Comparison of ENCODE assay signal across 11 cellular contexts in the genomic region with DNA sequence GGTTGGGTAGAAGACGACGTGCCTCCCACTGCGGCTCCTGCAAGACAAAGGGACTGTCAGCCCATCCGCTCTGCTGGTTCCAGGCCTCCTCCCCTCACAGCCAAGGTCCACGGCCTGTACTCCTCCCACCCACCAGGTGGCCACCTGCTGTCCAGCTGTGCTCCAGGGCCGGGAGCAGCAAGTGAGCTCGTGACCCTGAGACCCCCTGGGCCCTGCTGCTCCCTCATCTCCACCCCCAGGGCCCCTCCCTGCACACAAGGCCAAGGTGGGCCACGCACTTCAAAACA. TPM values are rescaled to one million over a fixed set of nuclear protein-coding genes. Genes with fewer than 3 reads are reported as not detected.
DNase-seq lines count a peak whose midpoint lies in the region; ATAC-seq, FAIRE-seq and TF ChIP-seq lines count a peak whose summit lies in the region.
"Had no signal": no experiment of that assay in that cellular context is flagged by ENCODE, and none has a peak within 500 bp of the region (broad histone marks: within the 10 kb centered on the region; RNA-seq: fewer than 3 reads in every experiment).

No MANE protein-coding gene starts in this region.

- H3K79me2 ChIP-seq in H9 (ENCODE audit: insufficient read depth, low read length) (no peaks in the 10 kb centered on the region), HepG2 (ENCODE audit: insufficient read depth, low read length) (no peaks in the 10 kb centered on the region)

- H3K27me3 Mint-ChIP-seq in H9 (ENCODE audit: low read depth) = peaks cover 3% of the 10 kb centered on the region; the same call in 1 of the 2 replicates

- H3K14ac ChIP-seq in H9 (ENCODE audit: insufficient read depth, low read length) = no peak overlapping the region

- in situ Hi-C loops in astrocyte of the spinal cord (cut with HindIII; ENCODE audit: low sequenced_read_pairs) = no loop called here
- in situ Hi-C loops in HepG2 (cut with HindIII; ENCODE audit: extremely low pct_ligation_motif_present, low pct_unique_long_range_greater_than_20kb) = no loop called here

- H3K4me2 ChIP-seq in H9 (ENCODE audit: insufficient read depth, insufficient read length, low read length) (no peak overlapping the region), HepG2 (ENCODE audit: low read depth, low read length) (no peak overlapping the region)
- H3K4me2 ChIP-seq: smooth muscle cell had no signal

- BruUV-seq in HepG2 (replicated peaks; lab: Mats Ljungman, UMichigan) = no TSS peak

- no peak overlapping the region for H2BK12ac ChIP-seq in H9 (ENCODE audit: insufficient read length, low read depth, low read length)

- H4K20me1 ChIP-seq in H9 (ENCODE audit: control insufficient read depth, insufficient read depth, insufficient read length) (no peaks in the 10 kb centered on the region), HepG2 (ENCODE audit: insufficient read depth, low read length) (no peaks in the 10 kb centered on the region)

- H3K4me3 Mint-ChIP-seq in H9 = no peak overlapping the region
- H3K4me3 Mint-ChIP-seq: natural killer cell had no signal

- H2BK120ac ChIP-seq in H9 (ENCODE audit: low read depth, low read length, poor library complexity, severe bottlenecking) = no peak overlapping the region

- ATAC-seq in HepG2 = peak; percentile 73
- no peak for ATAC-seq in aorta (ENCODE audit: low FRiP score)
- ATAC-seq in HG03432 (IDR thresholded peaks at IDR 0.05; ENCODE audit: unreplicated experiment) = no peak
- ATAC-seq: natural killer cell had no signal

- H3K27me3 ChIP-seq in H9 (ENCODE audit: insufficient read depth, low read length) (no peaks in the 10 kb centered on the region), HepG2 (ENCODE audit: control insufficient read depth in 1 of 2, insufficient read depth in 2 of 2, low read length in 2 of 2) (no peaks in the 10 kb centered on the region), aorta (ENCODE audit: control insufficient read depth in 1 of 2, insufficient read depth in 2 of 2, low read length in 1 of 2) (no peaks in the 10 kb centered on the region)
- H3K27me3 ChIP-seq: Peyer's patch, vagina had no signal

- no peak for FAIRE-seq in HepG2 (lab: Jason Lieb, UNC)

- intact Hi-C loops in HepG2 (cut with micrococcal nuclease; ENCODE audit: unreplicated experiment) = no loop called here
- intact Hi-C loops in aorta (cut with DNase I) = no loop called here

- peak overlapping the region in 1 of 3 experiments; percentile 68; a peak in 1 of 7 replicates for H3K27ac Mint-ChIP-seq in H9
- H3K27ac Mint-ChIP-seq: natural killer cell had no signal

- no peaks in the 10 kb centered on the region for H3K23me2 ChIP-seq in H9 (ENCODE audit: insufficient read length, low read depth, low read length, poor library complexity, severe bottlenecking)

- no peak overlapping the region for H4K8ac ChIP-seq in H9 (replicated peaks; ENCODE audit: insufficient read length, low read depth, low read length)

- TF ChIP-seq POLR2A in HepG2 (IDR thresholded peaks at IDR 0.05; ENCODE audit: insufficient read depth in 1 of 2, low read depth in 2 of 2, low read length in 2 of 2) = no peak

- TF ChIP-seq EP300 in HepG2 (IDR thresholded peaks at IDR 0.05; ENCODE audit: low read depth in 2 of 2, low read length in 2 of 2) = no peak
- TF ChIP-seq EP300 in HepG2 (CRISPR knock-in tag; IDR thresholded peaks at IDR 0.05; ENCODE audit: borderline replicate concordance) = no peak

- no peaks in the 10 kb centered on the region for H3K9me3 ChIP-seq in H9 (ENCODE audit: control insufficient read depth, low read depth, low read length)
- H3K9me3 ChIP-seq in HepG2 (ENCODE audit: low read length) = no peaks in the 10 kb centered on the region
- H3K9me3 ChIP-seq in aorta (ENCODE audit: control insufficient read depth, low read length) = no peaks in the 10 kb centered on the region
- H3K9me3 ChIP-seq: Peyer's patch, vagina had no signal

- no peak overlapping the region for H2AK5ac ChIP-seq in H9 (ENCODE audit: insufficient read length, low read length)

- WGBS in H9 (ENCODE audit: extremely low coverage, insufficient read length, low lambda C conversion rate) = no CpG with 5 or more reads among the region's 8 CpGs
- WGBS in HepG2 (ENCODE audit: low lambda C conversion rate) = no CpG with 5 or more reads among the region's 8 CpGs
- 62 to 70% methylated on average over 8 of the region's 8 CpGs for WGBS in aorta, 2 donors

- POLR2A ChIA-PET in HepG2 (lab: Yijun Ruan, JAX) = no interaction called here

- no peak overlapping the region for H3K4me3 ChIP-seq in astrocyte of the spinal cord (ENCODE audit: low read depth, low read length)
- no peak overlapping the region for H3K4me3 ChIP-seq in HepG2 (replicated peaks in 1 of 3; ENCODE audit: insufficient read depth in 1 of 3, low read depth in 2 of 3, low read length in 3 of 3)
- H3K4me3 ChIP-seq in aorta (ENCODE audit: low read length in 2 of 2) = no peak overlapping the region
- H3K4me3 ChIP-seq: Peyer's patch, smooth muscle cell, vagina had no signal

- H3K9me3 Mint-ChIP-seq in H9 = no peaks in the 10 kb centered on the region
- H3K9me3 Mint-ChIP-seq: natural killer cell had no signal

- H3K23ac ChIP-seq in H9 (ENCODE audit: insufficient read length, low read depth, low read length) = no peak overlapping the region

- CTCF ChIA-PET in HepG2 (lab: Yijun Ruan, JAX; ENCODE audit: low intra/inter-chr PET ratio, low total read pairs) = interaction anchor here (1.0 kb wide), 1 partner anchor 181 kb away, joined by 3 read pairs; no protein-coding TSS in a partner anchor

- H3K4ac ChIP-seq in H9 (ENCODE audit: low read depth, low read length) = no peak overlapping the region

- H2AFZ ChIP-seq in H9 (ENCODE audit: low read length) (no peak overlapping the region), HepG2 (ENCODE audit: low read length) (no peak overlapping the region)

- no peaks in the 10 kb centered on the region for H3K4me1 ChIP-seq in H9 (ENCODE audit: insufficient read depth, low read length)
- H3K4me1 ChIP-seq in HepG2 (ENCODE audit: insufficient read depth, low read length) = 0 out of 2 replicates have a peak, but pooled peaks cover 8% of the 10 kb centered on the region
- no peaks in the 10 kb centered on the region for H3K4me1 ChIP-seq in aorta (ENCODE audit: control insufficient read depth in 1 of 2, insufficient read depth in 2 of 2, low read length in 2 of 2)
- H3K4me1 ChIP-seq: Peyer's patch, vagina had no signal

- TF ChIP-seq CTCF in H9 (conservative IDR thresholded peaks at IDR 0.05) = peak; percentile 41; the same call in 2 of the 3 replicates
- TF ChIP-seq CTCF in astrocyte of the spinal cord (IDR thresholded peaks at IDR 0.05; ENCODE audit: low read depth, low read length) = peak; percentile 34
- peak; percentile 82 for TF ChIP-seq CTCF in HepG2 (CRISPR knock-in tag; IDR thresholded peaks at IDR 0.05)

- no peak overlapping the region for H2BK5ac ChIP-seq in H9 (ENCODE audit: insufficient read length, low read length)

- H3K27ac ChIP-seq in H9 (ENCODE audit: insufficient read length, low read depth, low read length) (no peak overlapping the region), HepG2 (ENCODE audit: extremely low read length, insufficient read depth, low read length) (no peak overlapping the region), aorta (ENCODE audit: low read depth in 1 of 2, low read length in 2 of 2) (no peak overlapping the region)
- H3K27ac ChIP-seq: Peyer's patch, vagina had no signal

- H2BK20ac ChIP-seq in H9 (ENCODE audit: low read depth, low read length, poor library complexity, severe bottlenecking) = no peak overlapping the region

- H3K56ac ChIP-seq in H9 (ENCODE audit: insufficient read length, low read depth, low read length) = no peak overlapping the region

- H3K36me3 Mint-ChIP-seq in H9 (ENCODE audit: insufficient read depth in 1 of 3, low read depth in 3 of 3) = peaks cover 8 to 35% (median 30%) of the 10 kb centered on the region in 3 experiments
- H3K36me3 Mint-ChIP-seq: natural killer cell had no signal

- H2BK15ac ChIP-seq in H9 (ENCODE audit: low read depth, low read length) = no peak overlapping the region

- no peak overlapping the region for H4K5ac ChIP-seq in H9 (ENCODE audit: insufficient read length, low read depth, low read length)

- H3K9ac ChIP-seq in H9 (ENCODE audit: extremely low read depth, insufficient read length, low read length) (no peak overlapping the region), HepG2 (ENCODE audit: insufficient read depth, low read depth, low read length) (no peak overlapping the region)

- H3K4me1 Mint-ChIP-seq in H9 = peaks cover 4 to 7% of the 10 kb centered on the region in 2 experiments
- H3K4me1 Mint-ChIP-seq: natural killer cell had no signal

- peaks cover 0 to 10% of the 10 kb centered on the region in 2 experiments; a peak in 2 of 5 replicates for H3K36me3 ChIP-seq in HepG2 (replicated peaks in 1 of 2; ENCODE audit: control insufficient read depth in 1 of 2, insufficient read depth in 2 of 2, low read length in 2 of 2)
- no peaks in the 10 kb centered on the region for H3K36me3 ChIP-seq in aorta (ENCODE audit: control insufficient read depth in 1 of 2, insufficient read depth in 2 of 2, low read length in 1 of 2)
- H3K36me3 ChIP-seq: Peyer's patch had no signal

- DNase-seq in H9 (no peak), astrocyte of the spinal cord (ENCODE audit: low read depth, low spot score) (no peak), HepG2 (ENCODE audit: low spot score) (peak; percentile 24), aorta (no peak), NAMALWA (ENCODE audit: low spot score) (no peak)
- DNase-seq: erythroblast, natural killer cell, Peyer's patch had no signal

- no peak overlapping the region for H3K18ac ChIP-seq in H9 (ENCODE audit: insufficient read length, low read depth, low read length)

- no peak for TF ChIP-seq RAD21 in HepG2 (CRISPR knock-in tag; IDR thresholded peaks at IDR 0.05)

- H3K79me1 ChIP-seq in H9 (ENCODE audit: insufficient read depth, low read depth, low read length, poor library complexity, severe bottlenecking) = no peaks in the 10 kb centered on the region

- no peak overlapping the region for H3T11ph ChIP-seq in H9 (ENCODE audit: low read length)

- H4K91ac ChIP-seq in H9 (ENCODE audit: insufficient read length, low read depth, low read length) = no peak overlapping the region

RNA-seq across cellular contexts. Expression of a gene that starts 27.4 kb away (rescaled TPM):
- total RNA-seq in H9 (2021) = 63.9 and 64.6 TPM in 2 replicates
- 13.2 and 31.7 TPM in 2 replicates for total RNA-seq in HepG2 (2016; rRNA removed; fragmentation: Illumina TruSeq; extraction: Trizol)
- total RNA-seq in HepG2 (2016; cell fraction: cytosol; rRNA removed; fragmentation: Illumina TruSeq; extraction: Trizol; ENCODE audit: low read depth) = 8.9 and 10.0 TPM in 2 replicates
- total RNA-seq in HepG2 (2016; cell fraction: insoluble cytoplasmic fraction; rRNA removed; fragmentation: Illumina TruSeq; extraction: Trizol) = 12.0 and 31.8 TPM in 2 replicates
- 11.0 and 13.5 TPM in 2 replicates for total RNA-seq in HepG2 (2016; cell fraction: membrane; rRNA removed; fragmentation: Illumina TruSeq; extraction: Trizol)
- total RNA-seq in HepG2 (2016; cell fraction: nucleus; rRNA removed; fragmentation: Illumina TruSeq; extraction: Trizol) = 26.1 and 32.6 TPM in 2 replicates
- 68.3 and 88.5 TPM in 2 replicates for polyA plus RNA-seq in HepG2 (2011; rRNA removed)
- polyA plus RNA-seq in HepG2 (2011; cell fraction: cytosol; rRNA removed) = 60.2 and 113 TPM in 2 replicates
- 232 and 327 TPM in 2 replicates for polyA plus RNA-seq in HepG2 (2011; cell fraction: nucleus; rRNA removed)
- 22.7 and 28.5 TPM in 2 replicates for polyA plus RNA-seq in HepG2 (2012)
- 10.4 TPM in 2 replicates for polyA plus RNA-seq in HepG2 (2016; cell fraction: cytosol; fragmentation: Illumina TruSeq; extraction: Trizol; ENCODE audit: low read depth)
- 11.8 and 12.7 TPM in 2 replicates for polyA plus RNA-seq in HepG2 (2016; cell fraction: insoluble cytoplasmic fraction; fragmentation: Illumina TruSeq; extraction: Trizol; ENCODE audit: low read depth)
- 8.5 and 12.0 TPM in 2 replicates for polyA plus RNA-seq in HepG2 (2016; cell fraction: membrane; fragmentation: Illumina TruSeq; extraction: Trizol; ENCODE audit: low read depth)
- polyA plus RNA-seq in HepG2 (2016; cell fraction: nucleus; fragmentation: Illumina TruSeq; extraction: Trizol; ENCODE audit: insufficient read depth, low read depth) = 59.4 and 62.8 TPM in 2 replicates
- polyA minus RNA-seq in HepG2 (2011; rRNA and poly(A)+ RNA removed; ENCODE audit: low replicate concordance) = 59.6 and 124 TPM in 2 replicates
- polyA minus RNA-seq in HepG2 (2011; cell fraction: cytosol; rRNA and poly(A)+ RNA removed) = 24.9 and 25.9 TPM in 2 replicates
- 16.4 and 16.9 TPM in 2 replicates for polyA minus RNA-seq in HepG2 (2011; cell fraction: nucleus; rRNA and poly(A)+ RNA removed)
- total RNA-seq in aorta = 10 to 100 TPM; 42.9 to 95.1 TPM
- polyA plus RNA-seq in aorta = 10 to 100 TPM; 28.4 to 79.1 TPM

RNA-seq across cellular contexts. Expression of a gene that starts 27.7 kb away (rescaled TPM):
- 133 and 135 TPM in 2 replicates for total RNA-seq in H9 (2021)
- total RNA-seq in HepG2 (2016; rRNA removed; fragmentation: Illumina TruSeq; extraction: Trizol) = 114 and 146 TPM in 2 replicates
- 37.0 and 48.5 TPM in 2 replicates for total RNA-seq in HepG2 (2016; cell fraction: cytosol; rRNA removed; fragmentation: Illumina TruSeq; extraction: Trizol; ENCODE audit: low read depth)
- total RNA-seq in HepG2 (2016; cell fraction: insoluble cytoplasmic fraction; rRNA removed; fragmentation: Illumina TruSeq; extraction: Trizol) = 113 and 136 TPM in 2 replicates
- total RNA-seq in HepG2 (2016; cell fraction: membrane; rRNA removed; fragmentation: Illumina TruSeq; extraction: Trizol) = 68.6 and 79.8 TPM in 2 replicates
- 34.9 and 39.5 TPM in 2 replicates for total RNA-seq in HepG2 (2016; cell fraction: nucleus; rRNA removed; fragmentation: Illumina TruSeq; extraction: Trizol)
- 104 and 115 TPM in 2 replicates for polyA plus RNA-seq in HepG2 (2011; rRNA removed)
- polyA plus RNA-seq in HepG2 (2011; cell fraction: cytosol; rRNA removed) = 35.1 and 78.0 TPM in 2 replicates
- polyA plus RNA-seq in HepG2 (2011; cell fraction: nucleus; rRNA removed) = 44.7 and 47.4 TPM in 2 replicates
- 57.4 and 93.8 TPM in 2 replicates for polyA plus RNA-seq in HepG2 (2012)
- polyA plus RNA-seq in HepG2 (2016; cell fraction: cytosol; fragmentation: Illumina TruSeq; extraction: Trizol; ENCODE audit: low read depth) = 58.6 and 89.5 TPM in 2 replicates
- 221 and 225 TPM in 2 replicates for polyA plus RNA-seq in HepG2 (2016; cell fraction: insoluble cytoplasmic fraction; fragmentation: Illumina TruSeq; extraction: Trizol; ENCODE audit: low read depth)
- polyA plus RNA-seq in HepG2 (2016; cell fraction: membrane; fragmentation: Illumina TruSeq; extraction: Trizol; ENCODE audit: low read depth) = 90.2 and 102 TPM in 2 replicates
- polyA plus RNA-seq in HepG2 (2016; cell fraction: nucleus; fragmentation: Illumina TruSeq; extraction: Trizol; ENCODE audit: insufficient read depth, low read depth) = 84.0 and 90.2 TPM in 2 replicates
- polyA minus RNA-seq in HepG2 (2011; rRNA and poly(A)+ RNA removed; ENCODE audit: low replicate concordance) = 129 and 143 TPM in 2 replicates
- 35.6 and 37.0 TPM in 2 replicates for polyA minus RNA-seq in HepG2 (2011; cell fraction: cytosol; rRNA and poly(A)+ RNA removed)
- polyA minus RNA-seq in HepG2 (2011; cell fraction: nucleus; rRNA and poly(A)+ RNA removed) = 27.3 and 33.1 TPM in 2 replicates
- 10 to 100 TPM; 57.5 to 69.2 TPM for total RNA-seq in aorta
- polyA plus RNA-seq in aorta = 100 to 1,000 TPM; 140 to 152 TPM

RNA-seq across cellular contexts. Expression of a gene that starts 37.3 kb away (rescaled TPM):
- total RNA-seq in H9 (2021) (138 and 142 TPM in 2 replicates), HepG2 (2016; rRNA removed; fragmentation: Illumina TruSeq; extraction: Trizol) (54.0 and 125 TPM in 2 replicates), aorta (100 to 1,000 TPM; 620 to 681 TPM)
- total RNA-seq in HepG2 (2016; cell fraction: cytosol; rRNA removed; fragmentation: Illumina TruSeq; extraction: Trizol; ENCODE audit: low read depth) = 31.5 and 37.4 TPM in 2 replicates
- total RNA-seq in HepG2 (2016; cell fraction: insoluble cytoplasmic fraction; rRNA removed; fragmentation: Illumina TruSeq; extraction: Trizol) = 60.0 and 126 TPM in 2 replicates
- 34.7 and 43.1 TPM in 2 replicates for total RNA-seq in HepG2 (2016; cell fraction: membrane; rRNA removed; fragmentation: Illumina TruSeq; extraction: Trizol)
- 93.4 and 110 TPM in 2 replicates for total RNA-seq in HepG2 (2016; cell fraction: nucleus; rRNA removed; fragmentation: Illumina TruSeq; extraction: Trizol)
- polyA plus RNA-seq in HepG2 (2011; rRNA removed) (197 and 287 TPM in 2 replicates), aorta (1,000 to 10,000 TPM in 1 of 2 donors, 100 to 1,000 TPM in 1; 860 to 1,186 TPM)
- polyA plus RNA-seq in HepG2 (2011; cell fraction: cytosol; rRNA removed) = 200 and 252 TPM in 2 replicates
- polyA plus RNA-seq in HepG2 (2011; cell fraction: nucleus; rRNA removed) = 375 and 396 TPM in 2 replicates
- 93.8 and 141 TPM in 2 replicates for polyA plus RNA-seq in HepG2 (2012)
- polyA plus RNA-seq in HepG2 (2016; cell fraction: cytosol; fragmentation: Illumina TruSeq; extraction: Trizol; ENCODE audit: low read depth) = 36.4 and 45.9 TPM in 2 replicates
- polyA plus RNA-seq in HepG2 (2016; cell fraction: insoluble cytoplasmic fraction; fragmentation: Illumina TruSeq; extraction: Trizol; ENCODE audit: low read depth) = 54.8 and 63.7 TPM in 2 replicates
- 41.9 and 45.5 TPM in 2 replicates for polyA plus RNA-seq in HepG2 (2016; cell fraction: membrane; fragmentation: Illumina TruSeq; extraction: Trizol; ENCODE audit: low read depth)
- polyA plus RNA-seq in HepG2 (2016; cell fraction: nucleus; fragmentation: Illumina TruSeq; extraction: Trizol; ENCODE audit: insufficient read depth, low read depth) = 208 and 218 TPM in 2 replicates
- polyA minus RNA-seq in HepG2 (2011; rRNA and poly(A)+ RNA removed; ENCODE audit: low replicate concordance) = 312 and 492 TPM in 2 replicates
- polyA minus RNA-seq in HepG2 (2011; cell fraction: cytosol; rRNA and poly(A)+ RNA removed) = 90.0 and 90.8 TPM in 2 replicates
- polyA minus RNA-seq in HepG2 (2011; cell fraction: nucleus; rRNA and poly(A)+ RNA removed) = 60.9 and 80.8 TPM in 2 replicates

RNA-seq across cellular contexts. Expression of a gene that starts 40.5 kb away (rescaled TPM):
- total RNA-seq in H9 (2021) (87.2 and 89.4 TPM in 2 replicates), HepG2 (2016; rRNA removed; fragmentation: Illumina TruSeq; extraction: Trizol) (39.6 and 65.1 TPM in 2 replicates), aorta (10 to 100 TPM; 55.4 to 77.4 TPM)
- 33.8 and 46.6 TPM in 2 replicates for total RNA-seq in HepG2 (2016; cell fraction: cytosol; rRNA removed; fragmentation: Illumina TruSeq; extraction: Trizol; ENCODE audit: low read depth)
- total RNA-seq in HepG2 (2016; cell fraction: insoluble cytoplasmic fraction; rRNA removed; fragmentation: Illumina TruSeq; extraction: Trizol) = 38.9 and 71.7 TPM in 2 replicates
- 45.9 and 51.6 TPM in 2 replicates for total RNA-seq in HepG2 (2016; cell fraction: membrane; rRNA removed; fragmentation: Illumina TruSeq; extraction: Trizol)
- 60.6 and 61.3 TPM in 2 replicates for total RNA-seq in HepG2 (2016; cell fraction: nucleus; rRNA removed; fragmentation: Illumina TruSeq; extraction: Trizol)
- polyA plus RNA-seq in HepG2 (2011; rRNA removed) (93.6 and 102 TPM in 2 replicates), aorta (10 to 100 TPM; 29.6 to 60.3 TPM)
- polyA plus RNA-seq in HepG2 (2011; cell fraction: cytosol; rRNA removed) = 113 and 124 TPM in 2 replicates
- polyA plus RNA-seq in HepG2 (2011; cell fraction: nucleus; rRNA removed) = 70.7 and 76.1 TPM in 2 replicates
- polyA plus RNA-seq in HepG2 (2012) = 49.7 and 66.2 TPM in 2 replicates
- 34.4 and 49.9 TPM in 2 replicates for polyA plus RNA-seq in HepG2 (2016; cell fraction: cytosol; fragmentation: Illumina TruSeq; extraction: Trizol; ENCODE audit: low read depth)
- 41.0 and 42.5 TPM in 2 replicates for polyA plus RNA-seq in HepG2 (2016; cell fraction: insoluble cytoplasmic fraction; fragmentation: Illumina TruSeq; extraction: Trizol; ENCODE audit: low read depth)
- polyA plus RNA-seq in HepG2 (2016; cell fraction: membrane; fragmentation: Illumina TruSeq; extraction: Trizol; ENCODE audit: low read depth) = 38.3 and 51.4 TPM in 2 replicates
- polyA plus RNA-seq in HepG2 (2016; cell fraction: nucleus; fragmentation: Illumina TruSeq; extraction: Trizol; ENCODE audit: insufficient read depth, low read depth) = 96.7 and 105 TPM in 2 replicates
- 40.3 and 91.1 TPM in 2 replicates for polyA minus RNA-seq in HepG2 (2011; rRNA and poly(A)+ RNA removed; ENCODE audit: low replicate concordance)
- 32.6 and 33.2 TPM in 2 replicates for polyA minus RNA-seq in HepG2 (2011; cell fraction: cytosol; rRNA and poly(A)+ RNA removed)
- 25.8 and 26.1 TPM in 2 replicates for polyA minus RNA-seq in HepG2 (2011; cell fraction: nucleus; rRNA and poly(A)+ RNA removed)

RNA-seq across cellular contexts. Expression of a gene that starts 42.4 kb away (rescaled TPM):
- total RNA-seq in H9 (2021) (28.8 and 29.0 TPM in 2 replicates), HepG2 (2016; rRNA removed; fragmentation: Illumina TruSeq; extraction: Trizol) (8.9 and 14.9 TPM in 2 replicates), aorta (10 to 100 TPM in 1 of 2 donors, 1 to 10 TPM in 1; 2.2 to 10.0 TPM)
- total RNA-seq in HepG2 (2016; cell fraction: cytosol; rRNA removed; fragmentation: Illumina TruSeq; extraction: Trizol; ENCODE audit: low read depth) = 5.5 and 5.9 TPM in 2 replicates
- total RNA-seq in HepG2 (2016; cell fraction: insoluble cytoplasmic fraction; rRNA removed; fragmentation: Illumina TruSeq; extraction: Trizol) = 8.5 and 12.6 TPM in 2 replicates
- total RNA-seq in HepG2 (2016; cell fraction: membrane; rRNA removed; fragmentation: Illumina TruSeq; extraction: Trizol) = 6.6 and 10.0 TPM in 2 replicates
- 10.8 and 16.7 TPM in 2 replicates for total RNA-seq in HepG2 (2016; cell fraction: nucleus; rRNA removed; fragmentation: Illumina TruSeq; extraction: Trizol)
- polyA plus RNA-seq in HepG2 (2011; rRNA removed) (21.0 and 27.7 TPM in 2 replicates), aorta (10 to 100 TPM in 1 of 2 donors, 1 to 10 TPM in 1; 4.8 to 10.5 TPM)
- polyA plus RNA-seq in HepG2 (2011; cell fraction: cytosol; rRNA removed) = 9.8 and 16.5 TPM in 2 replicates
- 278 and 343 TPM in 2 replicates for polyA plus RNA-seq in HepG2 (2011; cell fraction: nucleus; rRNA removed)
- 10.5 and 14.8 TPM in 2 replicates for polyA plus RNA-seq in HepG2 (2012)
- 8.3 and 10.9 TPM in 2 replicates for polyA plus RNA-seq in HepG2 (2016; cell fraction: cytosol; fragmentation: Illumina TruSeq; extraction: Trizol; ENCODE audit: low read depth)
- 14.8 and 17.4 TPM in 2 replicates for polyA plus RNA-seq in HepG2 (2016; cell fraction: insoluble cytoplasmic fraction; fragmentation: Illumina TruSeq; extraction: Trizol; ENCODE audit: low read depth)
- 11.2 and 14.5 TPM in 2 replicates for polyA plus RNA-seq in HepG2 (2016; cell fraction: membrane; fragmentation: Illumina TruSeq; extraction: Trizol; ENCODE audit: low read depth)
- 48.6 and 55.2 TPM in 2 replicates for polyA plus RNA-seq in HepG2 (2016; cell fraction: nucleus; fragmentation: Illumina TruSeq; extraction: Trizol; ENCODE audit: insufficient read depth, low read depth)
- polyA minus RNA-seq in HepG2 (2011; rRNA and poly(A)+ RNA removed; ENCODE audit: low replicate concordance) = 3.4 and 13.9 TPM in 2 replicates
- polyA minus RNA-seq in HepG2 (2011; cell fraction: cytosol; rRNA and poly(A)+ RNA removed) = 7.5 and 8.4 TPM in 2 replicates
- 22.7 and 23.2 TPM in 2 replicates for polyA minus RNA-seq in HepG2 (2011; cell fraction: nucleus; rRNA and poly(A)+ RNA removed)
